1 cellular context compared by ENCODE assay signal in genomic region chr16:27220527-27220926, GRCh38.
TF ChIP-seq lines count a peak whose summit lies in the region.

No MANE protein-coding gene starts in this region.

TF ChIP-seq in IMR-90, 13 proteins besides CTCF, POLR2A, EP300 and RAD21 (continued from another document):
- TF ChIP-seq USF2 (IDR thresholded peaks at IDR 0.05; ENCODE audit: low read depth, low read length) (no peak), MAFK (IDR thresholded peaks at IDR 0.05; ENCODE audit: low read depth, low read length) (no peak), ELK1 (IDR thresholded peaks at IDR 0.05; ENCODE audit: borderline replicate concordance, low read depth, low read length) (no peak), RFX5 (IDR thresholded peaks at IDR 0.05; ENCODE audit: low read depth, low read length) (no peak)
